Comparison of ENCODE assay signal across 8 cellular contexts in the genomic region with DNA sequence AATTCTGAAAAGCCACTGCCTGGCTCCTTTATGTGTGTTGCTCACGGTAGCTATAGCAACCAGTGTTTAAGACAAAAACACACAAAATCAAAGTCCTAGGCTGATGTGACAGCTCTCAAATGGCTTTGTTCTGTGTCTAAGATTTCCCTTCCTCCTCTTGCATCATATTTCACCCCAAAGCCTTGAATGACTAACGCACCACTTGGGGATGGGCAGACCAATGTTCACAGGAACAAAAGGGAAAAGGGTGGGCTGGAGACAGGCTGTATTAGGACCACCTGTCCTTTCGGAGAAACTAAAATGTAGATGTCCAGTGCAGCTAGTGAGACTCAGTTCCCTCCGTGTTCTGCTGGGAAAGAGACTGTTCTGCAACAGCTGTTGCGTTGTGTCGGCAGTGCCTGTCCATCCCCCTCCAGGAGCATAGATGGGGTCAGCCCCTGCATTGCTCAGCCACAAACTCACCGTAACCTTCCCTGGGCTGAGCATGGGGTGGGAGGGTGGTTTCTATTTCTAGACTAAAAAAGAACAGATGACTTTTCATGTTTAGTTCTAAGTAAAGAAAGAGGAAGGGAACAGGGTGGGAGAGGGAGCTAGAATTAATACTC.
DNase-seq lines count a peak whose midpoint lies in the region; ATAC-seq and TF ChIP-seq lines count a peak whose summit lies in the region.

No MANE protein-coding gene starts in this region.

- peak; percentile 59 for ATAC-seq in GM18519 (IDR thresholded peaks at IDR 0.05; ENCODE audit: low FRiP score, unreplicated experiment)
- ATAC-seq in HG03469 (IDR thresholded peaks at IDR 0.05; ENCODE audit: unreplicated experiment), result peak; percentile 53
- no peak for ATAC-seq in GM21528 (IDR thresholded peaks at IDR 0.05; ENCODE audit: low FRiP score, unreplicated experiment)
- no peak for ATAC-seq in GM19324 (IDR thresholded peaks at IDR 0.05; ENCODE audit: low FRiP score, unreplicated experiment)

- no peaks in the 10 kb centered on the region for H3K9me3 ChIP-seq in MM.1S (replicated peaks; ENCODE audit: insufficient read depth, low read length)

- no peak for TF ChIP-seq CTCF in MM.1S (IDR thresholded peaks at IDR 0.05; ENCODE audit: low read length)

- H3K27ac ChIP-seq in MM.1S (ENCODE audit: low read length), result no peak overlapping the region

- no peaks in the 10 kb centered on the region for H3K27me3 ChIP-seq in MM.1S (replicated peaks; ENCODE audit: insufficient read depth, low read length)

- no peak overlapping the region for H3K4me3 ChIP-seq in MM.1S (ENCODE audit: low read length)

- no peaks in the 10 kb centered on the region for H3K4me1 ChIP-seq in MM.1S (ENCODE audit: low read length)

- H3K9me2 ChIP-seq in MM.1S (replicated peaks; ENCODE audit: insufficient read depth, low read length), result no peaks in the 10 kb centered on the region

- DNase-seq in astrocyte of the hippocampus (ENCODE audit: low read depth, low spot score), result peak; percentile 79
- DNase-seq in left kidney (ENCODE audit: low read depth, low spot score), result peak; percentile 95
- DNase-seq in MM.1S, result no peak
- no peak for DNase-seq in NCI-H187 treated with DMSO at 0.1 percent for 48 hours (lab: John Stamatoyannopoulos, UW)

- H3K9ac ChIP-seq in MM.1S (ENCODE audit: low read length), result no peak overlapping the region

- no peak overlapping the region for H3K4me2 ChIP-seq in MM.1S (ENCODE audit: low read depth, low read length)

- H3K36me3 ChIP-seq in MM.1S (replicated peaks; ENCODE audit: insufficient read depth, low read length), result no peaks in the 10 kb centered on the region

- H3K79me2 ChIP-seq in MM.1S (ENCODE audit: low read length), result no peaks in the 10 kb centered on the region

- no peak overlapping the region for H2AFZ ChIP-seq in MM.1S (ENCODE audit: low read length)

- no peaks in the 10 kb centered on the region for H4K20me1 ChIP-seq in MM.1S (ENCODE audit: insufficient read depth, low read length)

- H3F3A ChIP-seq in MM.1S (ENCODE audit: insufficient read depth, low read length), result no peaks in the 10 kb centered on the region

Comparison
In these comparisons a context has a peak if more than half of its experiments do, and no peak if none do; other contexts are left out.
1. ATAC-seq: peak in GM18519 (single experiment) and HG03469 (single experiment); none in GM21528 (single experiment) and GM19324 (single experiment).
2. DNase-seq: peak in astrocyte of the hippocampus (single experiment) and left kidney (single experiment); none in MM.1S (single experiment) and NCI-H187 treated with DMSO at 0.1 percent for 48 hours (single experiment).